ENCODE assay signal across 22 cellular contexts in genomic region chrX:103631145-103631544, GRCh38. TPM values are rescaled to one million over a fixed set of nuclear protein-coding genes. Genes with fewer than 3 reads are reported as not detected.
A peak's percentile ranks its signal among the peaks of the same experiment; 100 is the strongest.
DNase-seq lines count a peak whose midpoint lies in the region; FAIRE-seq and TF ChIP-seq lines count a peak whose summit lies in the region.
"Had no signal": no experiment of that assay in that cellular context is flagged by ENCODE, and none has a peak within 500 bp of the region (broad histone marks: within the 10 kb centered on the region; RNA-seq: fewer than 3 reads in every experiment).

No MANE protein-coding gene starts in this region.

- H3K9me3 ChIP-seq in esophagus muscularis mucosa (no peaks in the 10 kb centered on the region), ovary (no peaks in the 10 kb centered on the region), uterus (no peaks in the 10 kb centered on the region)
- H3K9me3 ChIP-seq: BE2C, Caco-2, SJCRH30 had no signal

- TF ChIP-seq CTCF in esophagus muscularis mucosa (IDR thresholded peaks at IDR 0.05) (no peak), ovary (IDR thresholded peaks at IDR 0.05) (no peak), uterus (IDR thresholded peaks at IDR 0.05) (no peak)

- no peaks in the 10 kb centered on the region for H3K36me3 ChIP-seq in esophagus muscularis mucosa
- no peaks in the 10 kb centered on the region for H3K36me3 ChIP-seq in ovary
- no peaks in the 10 kb centered on the region for H3K36me3 ChIP-seq in uterus
- H3K36me3 ChIP-seq: BE2C, SJCRH30 had no signal

- TF ChIP-seq EP300 in esophagus muscularis mucosa (IDR thresholded peaks at IDR 0.05) = no peak
- TF ChIP-seq EP300 in ovary (IDR thresholded peaks at IDR 0.05) = no peak

- no peak for FAIRE-seq in GM12892 (lab: Jason Lieb, UNC)
- FAIRE-seq: GM19239, K562 had no signal

- intact Hi-C loops in esophagus muscularis mucosa (cut with DNase I) (loop anchor here (5.0 kb wide), 2 partner anchors 51 to 99 kb away; no protein-coding TSS in a partner anchor), ovary (cut with DNase I) (loop anchor here in 2 of 4 donors (10.0 kb wide), 1 partner anchor 54 kb away; the partner anchor contains the start of gene MORF4L2 (in 2 of the 2)), uterus (cut with DNase I; ENCODE audit: low total_unique reads) (loop anchor here (10.0 kb wide), 1 partner anchor 96 kb away; no protein-coding TSS in a partner anchor)

- H3K4me1 ChIP-seq in esophagus muscularis mucosa (peaks cover 5 to 26% (median 15%) of the 10 kb centered on the region in 4 donors), ovary (ENCODE audit: insufficient read depth) (no peaks in the 10 kb centered on the region), uterus (no peaks in the 10 kb centered on the region)
- H3K4me1 ChIP-seq: BE2C, Caco-2 had no signal

- WGBS in esophagus muscularis mucosa = 71% methylated on average over 5 of the region's 5 CpGs
- WGBS in ovary, 3 donors = 55 to 64% (median 63%) methylated on average over 5 of the region's 5 CpGs

- H3K4me3 ChIP-seq in esophagus muscularis mucosa (peak overlapping the region in 3 of 4 donors; percentile 15 to 69 (median 65)), ovary (peak overlapping the region; percentile 59), uterus (peak overlapping the region; percentile 53 to 55)
- H3K4me3 ChIP-seq: K562, SJCRH30 had no signal

- no peak for TF ChIP-seq POLR2A in esophagus muscularis mucosa (IDR thresholded peaks at IDR 0.05; ENCODE audit: low read depth)
- TF ChIP-seq POLR2A in ovary (IDR thresholded peaks at IDR 0.05) = no peak
- TF ChIP-seq POLR2A in uterus (IDR thresholded peaks at IDR 0.05) = no peak
- no peak for TF ChIP-seq POLR2A in GM12892 (IDR thresholded peaks at IDR 0.05; ENCODE audit: low read depth, low read length)

- peak; percentile 14 for DNase-seq in NCI-H82 (lab: John Stamatoyannopoulos, UW)
- DNase-seq in NCI-H82 treated with DMSO at 0.1 percent for 48 hours (lab: John Stamatoyannopoulos, UW; ENCODE audit: unreplicated experiment) = no peak
- no peak for DNase-seq in esophagus muscularis mucosa (ENCODE audit: extremely low spot score)
- peak in 4 of 5 donors; percentile 30 to 53 (median 44) for DNase-seq in ovary
- DNase-seq in uterus = peak; percentile 24 to 52
- no peak for DNase-seq in GM12892 (ENCODE audit: insufficient read length)
- no peak for DNase-seq in effector CD8-positive, alpha-beta T cell (lab: John Stamatoyannopoulos, UW)
- no peak for DNase-seq in amygdala (lab: John Stamatoyannopoulos, UW)
- DNase-seq: BE2C; Caco-2; CD4-positive, CD25-positive, alpha-beta regulatory T cell; GDM1; MV-4-11; NCI-H1417; NCI-H187; NCI-H2227 treated with DMSO at 0.1 percent for 48 hours; NCI-H510A treated with DMSO at 0.1 percent for 48 hours; NCI-H774; SJCRH30 had no signal

- H3K27ac ChIP-seq in esophagus muscularis mucosa (replicated peaks in 1 of 4) = peak overlapping the region in 1 of 4 donors; percentile 10
- peak overlapping the region; percentile 13 to 62 for H3K27ac ChIP-seq in ovary
- peak overlapping the region; percentile 96 for H3K27ac ChIP-seq in uterus
- H3K27ac ChIP-seq: 22Rv1, SJCRH30 had no signal

- H3K27me3 ChIP-seq in esophagus muscularis mucosa = no peaks in the 10 kb centered on the region
- H3K27me3 ChIP-seq in ovary = no peaks in the 10 kb centered on the region
- H3K27me3 ChIP-seq in uterus = peaks cover 0 to 11% of the 10 kb centered on the region in 2 donors
- H3K27me3 ChIP-seq: BE2C, SJCRH30 had no signal

RNA-seq across cellular contexts. Expression of gene TCEAL1, which starts 2.4 kb away (rescaled TPM):
- total RNA-seq in esophagus muscularis mucosa = 100 to 1,000 TPM; 192 to 287 (median 217) TPM
- 100 to 1,000 TPM; 112 to 525 (median 234) TPM for total RNA-seq in ovary
- polyA plus RNA-seq in ovary = 100 to 1,000 TPM; 156 to 304 TPM
- 100 to 1,000 TPM in 3 of 4 donors, 10 to 100 TPM in 1; 70.0 to 362 (median 176) TPM for total RNA-seq in uterus
- polyA plus RNA-seq in GM12892 (2012; ENCODE audit: missing spikeins) = 18.6 TPM

RNA-seq across cellular contexts. Expression of gene TCEAL3, which starts 23.4 kb away (rescaled TPM):
- 100 to 1,000 TPM; 108 to 218 (median 150) TPM for total RNA-seq in esophagus muscularis mucosa
- total RNA-seq in ovary = 100 to 1,000 TPM in 4 of 7 donors, 10 to 100 TPM in 3; 67.8 to 150 (median 118) TPM
- polyA plus RNA-seq in ovary = 100 to 1,000 TPM; 146 to 195 TPM
- 100 to 1,000 TPM in 1 of 4 donors, 10 to 100 TPM in 3; 13.8 to 120 (median 66.1) TPM for total RNA-seq in uterus
- 16.8 TPM for polyA plus RNA-seq in GM12892 (2012; ENCODE audit: missing spikeins)
- total RNA-seq: K562 had no signal
- polyA plus RNA-seq: K562 had no signal

RNA-seq across cellular contexts. Expression of gene TCEAL4, which starts 45.8 kb away (rescaled TPM):
- total RNA-seq in esophagus muscularis mucosa = 100 to 1,000 TPM; 343 to 818 (median 418) TPM
- 100 to 1,000 TPM; 333 to 772 (median 462) TPM for total RNA-seq in ovary
- polyA plus RNA-seq in ovary = 1,000 to 10,000 TPM in 1 of 2 donors, 100 to 1,000 TPM in 1; 942 to 1,592 TPM
- total RNA-seq in uterus = 100 to 1,000 TPM in 3 of 4 donors, 10 to 100 TPM in 1; 79.8 to 380 (median 308) TPM
- polyA plus RNA-seq in GM12892 (2012; ENCODE audit: missing spikeins) = 56.6 TPM

RNA-seq across cellular contexts. Expression of gene MORF4L2, which starts 55.4 kb away (rescaled TPM):
- 100 to 1,000 TPM; 299 to 400 (median 353) TPM for total RNA-seq in esophagus muscularis mucosa
- total RNA-seq in ovary = 100 to 1,000 TPM; 457 to 960 (median 603) TPM
- 100 to 1,000 TPM; 730 to 773 TPM for polyA plus RNA-seq in ovary
- 100 to 1,000 TPM; 258 to 722 (median 535) TPM for total RNA-seq in uterus
- 164 TPM for polyA plus RNA-seq in GM12892 (2012; ENCODE audit: missing spikeins)

Comparison
In these comparisons a context has a peak if more than half of its experiments do, and no peak if none do; other contexts are left out.
1. DNase-seq: peak in NCI-H82 (single experiment), ovary (4 of 5) and uterus (2 of 2); none in NCI-H82 treated with DMSO at 0.1 percent for 48 hours (single experiment), esophagus muscularis mucosa (single experiment), GM12892 (single experiment), effector CD8-positive, alpha-beta T cell (single experiment) and amygdala (0 of 56).
2. Peak in every context shown above with its lines, with median percentiles within 50 percentile points of each other: H3K4me3 ChIP-seq.